In genomic region chr7:143351060-143351459, GRCh38 we compare ENCODE assay signal across 20 cellular contexts. TPM values are rescaled to one million over a fixed set of nuclear protein-coding genes. Genes with fewer than 3 reads are reported as not detected.
"Had no signal": no experiment of that assay in that cellular context is flagged by ENCODE, and none has a peak within 500 bp of the region (broad histone marks: within the 10 kb centered on the region; RNA-seq: fewer than 3 reads in every experiment).

No MANE protein-coding gene starts in this region.

- FAIRE-seq: frontal cortex had no signal

- ATAC-seq: activated naive CD4-positive, alpha-beta T cell treated with anti-CD3 and anti-CD28 coated beads, Interleukin-2, amount 50 U/mL, for 72 hours; natural killer cell treated with Interleukin-12 subunit alpha and Interleukin-12 subunit beta and Interleukin-15 and Interleukin-18, amount 100 ng/mL, for 72 hours had no signal

- H3K27me3 ChIP-seq: adrenal gland, right atrium auricular region had no signal

- H3K27ac ChIP-seq: adrenal gland, prostate gland, right atrium auricular region, SJSA1, suprapubic skin, transverse colon, VCaP had no signal

- H3K4me3 ChIP-seq: adrenal gland, prostate gland, right atrium auricular region, SJSA1, suprapubic skin, transverse colon had no signal

- DNase-seq: activated CD4-positive, alpha-beta T cell treated with anti-CD3 and anti-CD28 coated beads, Interleukin-2, amount 50 U/mL, for 1 hour; activated CD4-positive, CD25-positive, alpha-beta regulatory T cell treated with anti-CD3 and anti-CD28 coated beads, Interleukin-2, amount 50 U/mL, for 72 hours; activated CD8-positive, alpha-beta memory T cell treated with anti-CD3 and anti-CD28 coated beads, Interleukin-2, amount 50 U/mL, for 4 hours; activated effector memory CD4-positive, alpha-beta T cell treated with Interleukin-2 at 50 U/mL for 16 hours; activated T-cell treated with anti-CD3 and anti-CD28 coated beads, Interleukin-2, amount 50 U/mL, for 48 hours; adrenal gland; nucleus accumbens; SW 1271; T-helper 2 cell; transverse colon had no signal

- H3K9me3 ChIP-seq: adrenal gland, prostate gland, right atrium auricular region, SJSA1, suprapubic skin, transverse colon had no signal

- H3K4me1 ChIP-seq: adrenal gland, prostate gland, right atrium auricular region, SJSA1, suprapubic skin, transverse colon had no signal

- H3K36me3 ChIP-seq: adrenal gland, prostate gland, right atrium auricular region, SJSA1, suprapubic skin, transverse colon had no signal

RNA-seq across cellular contexts. Expression of gene CLCN1, which starts 35.1 kb away (rescaled TPM):
- total RNA-seq: dermis microvascular lymphatic vessel endothelial cell, lower leg skin, right atrium auricular region, SJSA1, transverse colon had no signal

RNA-seq across cellular contexts. Expression of gene EPHA1, which starts 57.6 kb away (rescaled TPM):
- total RNA-seq: dermis microvascular lymphatic vessel endothelial cell, SJSA1 had no signal
